Comparison of ENCODE assay signal across 11 cellular contexts in genomic region chr14:103480595-103480994, GRCh38. TPM values are rescaled to one million over a fixed set of nuclear protein-coding genes. Genes with fewer than 3 reads are reported as not detected.
A peak's percentile ranks its signal among the peaks of the same experiment; 100 is the strongest.
DNase-seq lines count a peak whose midpoint lies in the region; ATAC-seq and TF ChIP-seq lines count a peak whose summit lies in the region.
"Had no signal": no experiment of that assay in that cellular context is flagged by ENCODE, and none has a peak within 500 bp of the region (broad histone marks: within the 10 kb centered on the region; RNA-seq: fewer than 3 reads in every experiment).

No MANE protein-coding gene starts in this region.

- H4K20me1 ChIP-seq in MM.1S (ENCODE audit: insufficient read depth, low read length): no peaks in the 10 kb centered on the region
- H4K20me1 ChIP-seq in mammary epithelial cell (ENCODE audit: insufficient read depth, low read length): peaks cover 7% of the 10 kb centered on the region

- CTCF ChIA-PET in GM10248 (lab: Yijun Ruan, JAX): interaction anchor here (1.5 to 1.7 kb wide), 3 partner anchors 16 to 89 kb away, joined by 3 to 4 read pairs (median 3); no protein-coding TSS in a partner anchor
- CTCF ChIA-PET in mammary epithelial cell (lab: Charles Lee; ENCODE audit: low non-redundant PET): no interaction called here

- H3K9me2 ChIP-seq in MM.1S (replicated peaks; ENCODE audit: insufficient read depth, low read length): no peaks in the 10 kb centered on the region

- peaks cover 16% of the 10 kb centered on the region for H3F3A ChIP-seq in MM.1S (ENCODE audit: insufficient read depth, low read length)

- 97% methylated on average over 3 of the region's 3 CpGs for WGBS in mammary epithelial cell (ENCODE audit: low coverage, missing lambda C conversion rate)

- dilution Hi-C loops in mammary epithelial cell (cut with HindIII; ENCODE audit: low sequenced_read_pairs): no loop called here

- H3K36me3 ChIP-seq in MM.1S (replicated peaks; ENCODE audit: insufficient read depth, low read length) (no peaks in the 10 kb centered on the region), mammary epithelial cell (ENCODE audit: insufficient read depth, low read length) (peaks cover 35% of the 10 kb centered on the region)

- H3K4me2 ChIP-seq in MM.1S (ENCODE audit: low read depth, low read length): peak overlapping the region; percentile 50; the same call in 1 of the 2 replicates
- no peak overlapping the region for H3K4me2 ChIP-seq in mammary epithelial cell (ENCODE audit: insufficient read depth, low read depth, low read length)

- BruUV-seq in mammary epithelial cell (replicated peaks; lab: Mats Ljungman, UMichigan): TSS peak; percentile 15

- H2AFZ ChIP-seq in MM.1S (ENCODE audit: low read length): no peak overlapping the region
- H2AFZ ChIP-seq in mammary epithelial cell (ENCODE audit: low read depth, low read length): no peak overlapping the region

- in situ Hi-C loops in mammary epithelial cell (cut with MboI; ENCODE audit: low sequenced_read_pairs in 2 of 2): no loop called here

- no peaks in the 10 kb centered on the region for H3K9me3 ChIP-seq in MM.1S (replicated peaks; ENCODE audit: insufficient read depth, low read length)
- H3K9me3 ChIP-seq in mammary epithelial cell (replicated peaks; ENCODE audit: insufficient read depth, low read length): no peaks in the 10 kb centered on the region

- intact Hi-C loops in mammary epithelial cell (cut with micrococcal nuclease): no loop called here

- TF ChIP-seq CTCF in GM10248 (IDR thresholded peaks at IDR 0.05; ENCODE audit: control extremely low read depth, extremely low read depth, low read depth, missing control alignments) (no peak), MM.1S (IDR thresholded peaks at IDR 0.05; ENCODE audit: low read length) (no peak), mammary epithelial cell (conservative IDR thresholded peaks at IDR 0.05 in 1 of 2, IDR thresholded peaks at IDR 0.05 in 1 of 2; ENCODE audit: extremely low read depth in 1 of 2, insufficient read depth in 1 of 2, low read depth in 1 of 2, low read length in 2 of 2) (no peak)

- peak; percentile 74 for ATAC-seq in GM21381 (IDR thresholded peaks at IDR 0.05; ENCODE audit: unreplicated experiment)
- ATAC-seq: HCT116 had no signal

- POLR2A ChIA-PET in GM10248 (lab: Yijun Ruan, JAX): no interaction called here

- peak overlapping the region; percentile 21; the same call in 1 of the 2 replicates for H3K9ac ChIP-seq in MM.1S (ENCODE audit: low read length)
- no peak overlapping the region for H3K9ac ChIP-seq in mammary epithelial cell (ENCODE audit: insufficient read depth, low read length)

- H3K27ac ChIP-seq in MM.1S (ENCODE audit: low read length): peak overlapping the region; percentile 74; the same call in 1 of the 2 replicates
- H3K27ac ChIP-seq in mammary epithelial cell (ENCODE audit: insufficient read depth, low read depth, low read length): no peak overlapping the region

- DNase-seq in GM10248 (ENCODE audit: extremely low spot score) (peak; percentile 60), MM.1S (peak; percentile 67), mammary epithelial cell (no peak), HPDE6-E6E7 (ENCODE audit: extremely low spot score) (no peak), D341Med (ENCODE audit: low spot score) (no peak), SKM-1 (lab: John Stamatoyannopoulos, UW; ENCODE audit: unreplicated experiment) (no peak), NCI-H128 (lab: John Stamatoyannopoulos, UW; ENCODE audit: unreplicated experiment) (no peak)
- DNase-seq: DMS53, NCI-H1436 had no signal

- H3K4me3 ChIP-seq in MM.1S (ENCODE audit: low read length) (no peak overlapping the region), mammary epithelial cell (replicated peaks in 1 of 3; ENCODE audit: insufficient read depth in 1 of 3, low read depth in 2 of 3, low read length in 3 of 3) (no peak overlapping the region)

- H3K79me2 ChIP-seq in MM.1S (ENCODE audit: low read length): no peaks in the 10 kb centered on the region
- peaks cover 13% of the 10 kb centered on the region for H3K79me2 ChIP-seq in mammary epithelial cell (ENCODE audit: insufficient read depth, low read length)

- H3K27me3 ChIP-seq in MM.1S (replicated peaks; ENCODE audit: insufficient read depth, low read length) (no peaks in the 10 kb centered on the region), mammary epithelial cell (ENCODE audit: insufficient read depth, low read length) (no peaks in the 10 kb centered on the region)

- H3K4me1 ChIP-seq in MM.1S (ENCODE audit: low read length) (peaks cover 18% of the 10 kb centered on the region), mammary epithelial cell (ENCODE audit: insufficient read depth, low read length) (peaks cover 12% of the 10 kb centered on the region)

RNA-seq across cellular contexts. Expression of gene CKB, which starts 42.0 kb away (rescaled TPM):
- total RNA-seq in mammary epithelial cell: 10 to 100 TPM in 1 of 2 donors, 1 to 10 TPM in 1; 8.7 to 45.8 TPM
- 6.4 TPM for polyA plus RNA-seq in mammary epithelial cell
- polyA minus RNA-seq in mammary epithelial cell: not detected

RNA-seq across cellular contexts. Expression of gene TRMT61A, which starts 48.4 kb away (rescaled TPM):
- total RNA-seq in mammary epithelial cell: 10 to 100 TPM in 1 of 2 donors, 1 to 10 TPM in 1; 8.8 to 13.3 TPM
- polyA plus RNA-seq in mammary epithelial cell: 7.7 TPM
- polyA minus RNA-seq in mammary epithelial cell: 3.9 TPM

Comparison
In these comparisons a context has a peak if more than half of its experiments do, and no peak if none do; other contexts are left out.
1. DNase-seq: peak in GM10248 (single experiment) and MM.1S (single experiment); none in mammary epithelial cell (single experiment), HPDE6-E6E7 (single experiment), D341Med (single experiment), SKM-1 (single experiment) and NCI-H128 (single experiment).